In the genomic region with DNA sequence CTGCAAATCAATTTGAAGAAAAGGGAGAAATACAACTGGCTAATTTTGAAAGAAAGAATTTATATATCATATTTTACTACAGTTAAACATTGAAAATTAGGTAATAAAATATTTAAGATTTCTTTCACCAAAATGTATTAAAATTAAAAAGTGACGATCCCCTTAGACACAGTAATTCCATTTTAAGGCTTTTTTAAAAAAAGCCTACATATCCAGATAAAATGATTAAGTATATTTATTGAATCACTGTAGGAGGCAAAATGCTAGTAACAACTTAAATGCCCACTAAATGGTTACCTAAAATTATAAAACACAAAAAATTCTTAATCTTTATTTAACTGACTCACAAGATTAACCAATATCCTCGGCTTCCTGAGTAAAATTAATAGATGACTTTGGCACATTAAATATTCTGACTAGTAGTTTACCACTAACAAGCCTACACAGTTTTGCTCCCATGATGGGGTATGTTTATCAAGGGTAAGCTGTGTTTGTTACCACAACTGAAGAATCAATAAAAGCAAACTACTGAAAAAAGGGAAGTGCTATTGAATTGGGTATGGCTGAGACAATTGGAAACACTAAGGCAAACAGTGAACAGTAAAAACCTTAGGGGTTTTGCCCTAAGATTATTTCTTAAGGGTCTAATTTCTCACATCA, we compare ENCODE assay signal across 11 cellular contexts. TPM values are rescaled to one million over a fixed set of nuclear protein-coding genes. Genes with fewer than 3 reads are reported as not detected.
A peak's percentile ranks its signal among the peaks of the same experiment; 100 is the strongest.
DNase-seq lines count a peak whose midpoint lies in the region; ATAC-seq, FAIRE-seq and TF ChIP-seq lines count a peak whose summit lies in the region.
"Had no signal": no experiment of that assay in that cellular context is flagged by ENCODE, and none has a peak within 500 bp of the region (broad histone marks: within the 10 kb centered on the region; RNA-seq: fewer than 3 reads in every experiment).

No MANE protein-coding gene starts in this region.

- no TSS peak for BruUV-seq in PC-9 (replicated peaks; lab: Mats Ljungman, UMichigan)

- peak overlapping the region; percentile 34 for H3K4me2 ChIP-seq in PC-9

- peaks cover 25% of the 10 kb centered on the region for H3K4me1 ChIP-seq in PC-9 (replicated peaks; ENCODE audit: insufficient read depth)

- intact Hi-C loops in PC-9 (cut with micrococcal nuclease; ENCODE audit: unreplicated experiment) = loop anchor here (2.0 kb wide), 1 partner anchor 27 kb away; the partner anchor contains the start of gene ANKRD28

- CTCF ChIA-PET in PC-9 (lab: Charles Lee) = interaction anchor here (0.6 kb wide), 1 partner anchor 28 kb away, joined by 6 read pairs; no protein-coding TSS in a partner anchor

- no peak overlapping the region for H3K4me3 ChIP-seq in PC-9
- no peak overlapping the region for H3K4me3 ChIP-seq in fibroblast of the aortic adventitia (ENCODE audit: low read depth, low read length)

- H3K9me2 ChIP-seq in PC-9 (ENCODE audit: insufficient read depth) = no peaks in the 10 kb centered on the region

- TF ChIP-seq CTCF in PC-9 (conservative IDR thresholded peaks at IDR 0.05) = no peak
- no peak for TF ChIP-seq CTCF in fibroblast of the aortic adventitia (IDR thresholded peaks at IDR 0.05; ENCODE audit: insufficient read depth, low read length)

- peaks cover 23% of the 10 kb centered on the region for H3F3A ChIP-seq in PC-9 (ENCODE audit: insufficient read depth, low read depth)

- peak overlapping the region; percentile 82 for H3K27ac ChIP-seq in PC-9

- POLR2A ChIA-PET in PC-9 (lab: Charles Lee; ENCODE audit: unreplicated experiment) = no interaction called here

- H4K20me1 ChIP-seq in PC-9 (ENCODE audit: insufficient read depth) = no peaks in the 10 kb centered on the region

- no peaks in the 10 kb centered on the region for H3K9me3 ChIP-seq in PC-9 (ENCODE audit: insufficient read depth, low read depth)

- peak; percentile 97 for FAIRE-seq in A204.1 (lab: Jason Lieb, UNC)

- no peaks in the 10 kb centered on the region for H3K27me3 ChIP-seq in PC-9 (ENCODE audit: insufficient read depth, low read depth)

- DNase-seq in PC-9 (no peak), fibroblast of the aortic adventitia (ENCODE audit: low read depth) (peak; percentile 28), activated gamma-delta T cell treated with Interleukin-2 at 50 U/mL for 16 hours (no peak), iPS-NIHi11 (ENCODE audit: low spot score) (no peak), hippocampal formation (lab: John Stamatoyannopoulos, UW) (no peak), NCI-H1694 treated with DMSO at 0.1 percent for 48 hours (lab: John Stamatoyannopoulos, UW) (no peak)
- DNase-seq: activated CD8-positive, alpha-beta memory T cell treated with anti-CD3 and anti-CD28 coated beads for 24 hours; central memory CD4-positive, alpha-beta T cell; NCI-H1694 had no signal

- H3K79me2 ChIP-seq in PC-9 (ENCODE audit: low read depth) = peaks cover 69% of the 10 kb centered on the region

- H3K36me3 ChIP-seq in PC-9 (ENCODE audit: low read depth) = peaks cover 11% of the 10 kb centered on the region

- H2AFZ ChIP-seq in PC-9 = no peak overlapping the region

- peak; percentile 50 for ATAC-seq in GM21360 (IDR thresholded peaks at IDR 0.05; ENCODE audit: unreplicated experiment)

RNA-seq across cellular contexts. Expression of gene ANKRD28, which starts 28.4 kb away (rescaled TPM):
- total RNA-seq in PC-9 (2021) (59.7 and 82.6 TPM in 2 replicates), fibroblast of the aortic adventitia (ENCODE audit: low replicate concordance) (117 and 121 TPM in 2 replicates)
